In the genomic region with DNA sequence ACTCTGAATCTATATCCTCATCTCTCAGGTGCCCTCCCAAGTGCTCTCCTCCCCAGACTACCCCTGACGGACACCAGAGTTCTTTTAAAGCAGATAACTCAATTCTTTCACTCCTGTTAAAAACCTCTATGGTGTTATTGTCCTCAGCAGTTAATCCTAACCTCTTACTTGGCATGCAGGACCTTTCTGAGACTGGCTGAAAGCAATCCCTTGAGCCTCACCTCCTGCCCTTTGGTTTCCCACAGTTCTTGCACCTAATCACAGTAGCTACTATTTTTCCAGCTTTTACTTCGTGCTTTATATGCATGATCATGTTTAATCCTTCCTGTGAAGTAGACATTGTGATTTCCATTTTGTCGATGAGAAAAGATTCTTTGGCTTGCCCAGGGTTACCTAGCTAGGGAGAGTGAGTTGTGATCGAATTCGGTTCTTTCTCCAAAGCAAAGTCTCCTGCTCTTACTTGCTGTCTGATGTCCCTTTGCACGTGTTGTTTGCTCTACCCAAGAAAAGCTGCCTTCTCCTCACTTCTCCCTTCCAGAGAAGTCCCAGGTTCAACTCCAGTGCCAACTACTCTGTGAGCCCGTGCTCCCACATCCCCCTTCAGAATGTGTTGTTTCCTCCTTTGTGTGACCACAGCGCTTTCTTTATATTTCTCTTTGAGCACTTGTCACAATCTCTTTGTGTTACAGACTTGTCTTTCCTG, we compare ENCODE assay signal across 9 cellular contexts. TPM values are rescaled to one million over a fixed set of nuclear protein-coding genes. Genes with fewer than 3 reads are reported as not detected.
DNase-seq lines count a peak whose midpoint lies in the region; ATAC-seq and TF ChIP-seq lines count a peak whose summit lies in the region.
"Had no signal": no experiment of that assay in that cellular context is flagged by ENCODE, and none has a peak within 500 bp of the region (broad histone marks: within the 10 kb centered on the region; RNA-seq: fewer than 3 reads in every experiment).

No MANE protein-coding gene starts in this region.

- H3K27me3 ChIP-seq in CD4-positive, alpha-beta T cell (ENCODE audit: control insufficient read depth, insufficient read depth, low read length), result no peaks in the 10 kb centered on the region
- no peaks in the 10 kb centered on the region for H3K27me3 ChIP-seq in esophagus muscularis mucosa

- H3K36me3 Mint-ChIP-seq in CD4-positive, alpha-beta T cell (ENCODE audit: low read depth), result peaks cover 22% of the 10 kb centered on the region
- peaks cover 34% of the 10 kb centered on the region for H3K36me3 Mint-ChIP-seq in activated naive CD8-positive, alpha-beta T cell treated with anti-CD3 and anti-CD28 coated beads, Interleukin-2, amount 50 U/mL, for 24 hours (ENCODE audit: low read depth)
- peaks cover 0 to 7% of the 10 kb centered on the region in 2 donors for H3K36me3 Mint-ChIP-seq in naive B cell

- H3K9me3 ChIP-seq in CD4-positive, alpha-beta T cell (ENCODE audit: control insufficient read depth, low read length), result no peaks in the 10 kb centered on the region
- H3K9me3 ChIP-seq in esophagus muscularis mucosa, result no peaks in the 10 kb centered on the region

- H3K9me3 Mint-ChIP-seq in CD4-positive, alpha-beta T cell, result no peaks in the 10 kb centered on the region
- H3K9me3 Mint-ChIP-seq in activated naive CD8-positive, alpha-beta T cell treated with anti-CD3 and anti-CD28 coated beads, Interleukin-2, amount 50 U/mL, for 24 hours, result no peaks in the 10 kb centered on the region
- H3K9me3 Mint-ChIP-seq in naive B cell, result no peaks in the 10 kb centered on the region

- H3K4me3 ChIP-seq in coronary artery (no peak overlapping the region), esophagus muscularis mucosa (peak overlapping the region in 2 of 4 donors; percentile 94)

- peaks cover 0 to 5% (median 0%) of the 10 kb centered on the region in 4 donors for H3K36me3 ChIP-seq in esophagus muscularis mucosa

- 62% methylated on average over 8 of the region's 8 CpGs for WGBS in esophagus muscularis mucosa

- TF ChIP-seq CTCF in CD4-positive, alpha-beta T cell (IDR thresholded peaks at IDR 0.05), result no peak
- TF ChIP-seq CTCF in coronary artery (IDR thresholded peaks at IDR 0.05), result no peak
- TF ChIP-seq CTCF in esophagus muscularis mucosa (IDR thresholded peaks at IDR 0.05), result no peak

- POLR2A ChIA-PET in CD4-positive, alpha-beta T cell (lab: Charles Lee), result interaction anchor here (1.9 to 2.2 kb wide), 3 partner anchors 43 to 72 kb away, joined by 4 to 15 read pairs (median 7); partner anchors contain the start of genes SDF2L1 and YDJC

- H3K27ac ChIP-seq in CD4-positive, alpha-beta T cell (ENCODE audit: low read depth, low read length), result no peak overlapping the region
- no peak overlapping the region for H3K27ac ChIP-seq in coronary artery
- no peak overlapping the region for H3K27ac ChIP-seq in esophagus muscularis mucosa (replicated peaks in 1 of 4)

- no peak for DNase-seq in CD4-positive, alpha-beta T cell
- DNase-seq in KBM-7 (peak; percentile 61), naive B cell (no peak), coronary artery (ENCODE audit: low spot score) (no peak), esophagus muscularis mucosa (ENCODE audit: extremely low spot score) (no peak)
- DNase-seq in activated naive CD8-positive, alpha-beta T cell treated with anti-CD3 and anti-CD28 coated beads, Interleukin-2, amount 50 U/mL, for 24 hours, result no peak

- no peak for TF ChIP-seq EP300 in esophagus muscularis mucosa (IDR thresholded peaks at IDR 0.05)

- in situ Hi-C loops in KBM-7 (cut with MboI; ENCODE audit: low pct_unique_long_range_greater_than_20kb, low sequenced_read_pairs), result no loop called here

- CTCF ChIA-PET in CD4-positive, alpha-beta T cell (lab: Charles Lee), result no interaction called here

- H3K4me1 ChIP-seq in esophagus muscularis mucosa, result peaks cover 58 to 65% (median 64%) of the 10 kb centered on the region in 4 donors

- peaks cover 62% of the 10 kb centered on the region for H3K4me1 Mint-ChIP-seq in CD4-positive, alpha-beta T cell (ENCODE audit: low read depth)
- H3K4me1 Mint-ChIP-seq in activated naive CD8-positive, alpha-beta T cell treated with anti-CD3 and anti-CD28 coated beads, Interleukin-2, amount 50 U/mL, for 24 hours, result peaks cover 63% of the 10 kb centered on the region
- peaks cover 36 to 66% (median 53%) of the 10 kb centered on the region in 3 donors for H3K4me1 Mint-ChIP-seq in naive B cell

- H3K27me3 Mint-ChIP-seq in CD4-positive, alpha-beta T cell, result no peaks in the 10 kb centered on the region
- H3K27me3 Mint-ChIP-seq in activated naive CD8-positive, alpha-beta T cell treated with anti-CD3 and anti-CD28 coated beads, Interleukin-2, amount 50 U/mL, for 24 hours, result no peaks in the 10 kb centered on the region
- H3K27me3 Mint-ChIP-seq in naive B cell, result no peaks in the 10 kb centered on the region

- H3K27ac Mint-ChIP-seq in CD4-positive, alpha-beta T cell, result peak overlapping the region; percentile 93
- peak overlapping the region; percentile 92 for H3K27ac Mint-ChIP-seq in activated naive CD8-positive, alpha-beta T cell treated with anti-CD3 and anti-CD28 coated beads, Interleukin-2, amount 50 U/mL, for 24 hours
- H3K27ac Mint-ChIP-seq in naive B cell, result peak overlapping the region in 5 of 6 donors; percentile 82 to 90 (median 86)

- intact Hi-C loops in CD4-positive, alpha-beta T cell (cut with DNase I, micrococcal nuclease), result loop anchor here in 1 of 2 experiments (5.0 kb wide), 2 partner anchors 48 to 73 kb away; partner anchors contain the start of gene SDF2L1
- intact Hi-C loops in esophagus muscularis mucosa (cut with DNase I), result no loop called here

- H3K4me3 Mint-ChIP-seq in CD4-positive, alpha-beta T cell, result peak overlapping the region; percentile 91
- H3K4me3 Mint-ChIP-seq in activated naive CD8-positive, alpha-beta T cell treated with anti-CD3 and anti-CD28 coated beads, Interleukin-2, amount 50 U/mL, for 24 hours, result peak overlapping the region; percentile 92
- H3K4me3 Mint-ChIP-seq in naive B cell, result peak overlapping the region; percentile 69 to 95 (median 88)

- ATAC-seq in CD4-positive, alpha-beta T cell (ENCODE audit: poor library complexity), result no peak
- ATAC-seq in activated naive CD8-positive, alpha-beta T cell treated with anti-CD3 and anti-CD28 coated beads, Interleukin-2, amount 50 U/mL, for 24 hours, result no peak
- ATAC-seq in naive B cell (ENCODE audit: low read depth in 2 of 2) (no peak), HG02798 (IDR thresholded peaks at IDR 0.05; ENCODE audit: poor library complexity, unreplicated experiment) (no peak), GM21447 (IDR thresholded peaks at IDR 0.05; ENCODE audit: unreplicated experiment) (no peak)

- no peak for TF ChIP-seq POLR2A in esophagus muscularis mucosa (IDR thresholded peaks at IDR 0.05; ENCODE audit: low read depth)

RNA-seq across cellular contexts. Expression of gene UBE2L3, which starts 2.1 kb away (rescaled TPM):
- total RNA-seq in CD4-positive, alpha-beta T cell, result 10 to 100 TPM; 18.7 TPM
- 100 to 1,000 TPM in 2 of 6 donors, 10 to 100 TPM in 4; 84.4 to 106 (median 95.3) TPM for polyA plus RNA-seq in naive B cell (ENCODE audit: low read depth in 6 of 6)
- 10 to 100 TPM; 47.3 to 84.7 (median 65.2) TPM for total RNA-seq in esophagus muscularis mucosa

RNA-seq across cellular contexts. Expression of gene RIMBP3C, which starts 18.3 kb away (rescaled TPM):
- total RNA-seq in CD4-positive, alpha-beta T cell, result under 1 TPM in 1 of 2 experiments, not detected in 1; 0.14 TPM
- polyA plus RNA-seq in naive B cell (ENCODE audit: low read depth in 6 of 6), result under 1 TPM in 2 of 6 donors, not detected in 4; 0.21 to 0.48 TPM
- not detected for total RNA-seq in esophagus muscularis mucosa
- polyA plus RNA-seq: urinary bladder had no signal
